ENCODE assay signal across 18 cellular contexts in the genomic region with DNA sequence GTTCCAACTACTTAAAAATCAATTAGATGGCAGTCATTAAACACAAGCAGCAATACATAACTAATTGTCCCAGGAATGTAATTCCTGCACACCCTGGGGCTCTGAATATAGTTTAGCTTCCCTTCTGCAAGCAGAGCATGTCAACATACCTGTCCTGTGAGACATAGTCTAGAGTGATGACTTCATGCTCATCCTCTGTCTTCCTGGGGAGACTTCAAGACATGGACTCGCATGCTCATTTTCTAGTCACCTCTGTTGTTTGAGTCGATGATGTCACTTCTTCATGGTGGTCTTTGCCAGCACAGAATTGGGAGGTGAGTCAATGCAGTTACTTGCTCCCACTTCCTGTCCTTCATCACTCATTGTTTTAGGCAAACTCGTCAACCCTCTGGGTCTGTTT. TPM values are rescaled to one million over a fixed set of nuclear protein-coding genes. Genes with fewer than 3 reads are reported as not detected.
DNase-seq lines count a peak whose midpoint lies in the region; ATAC-seq, FAIRE-seq and TF ChIP-seq lines count a peak whose summit lies in the region.
"Had no signal": no experiment of that assay in that cellular context is flagged by ENCODE, and none has a peak within 500 bp of the region (broad histone marks: within the 10 kb centered on the region; RNA-seq: fewer than 3 reads in every experiment).

No MANE protein-coding gene starts in this region.

- H3K36me3 ChIP-seq in effector memory CD4-positive, alpha-beta T cell (ENCODE audit: control insufficient read depth, insufficient read depth, low read length): no peaks in the 10 kb centered on the region
- H3K36me3 ChIP-seq: lower lobe of right lung, upper lobe of right lung had no signal

- ATAC-seq in A549 (peak; percentile 79 to 80), left ventricle myocardium superior (no peak), GM21526 (IDR thresholded peaks at IDR 0.05; ENCODE audit: low FRiP score, unreplicated experiment) (no peak)
- ATAC-seq: heart left ventricle, lower lobe of right lung, upper lobe of right lung had no signal

- H3K4me3 Mint-ChIP-seq in HFFc6: peak overlapping the region; percentile 17
- H3K4me3 Mint-ChIP-seq in activated naive CD4-positive, alpha-beta T cell treated with anti-CD3 and anti-CD28 coated beads, Interleukin-2, amount 10 ng/mL, durations not matched to agents 7 days and 5 days: no peak overlapping the region
- H3K4me3 Mint-ChIP-seq: activated naive CD8-positive, alpha-beta T cell treated with anti-CD3 and anti-CD28 coated beads for 36 hours; B cell had no signal

- DNase-seq in A549 (ENCODE audit: low read depth in 1 of 2, low spot score in 1 of 2) (peak in 1 of 2 experiments; percentile 71), HFFc6 (peak; percentile 88), amniotic epithelial cell (ENCODE audit: low read depth) (peak; percentile 59), glomerular visceral epithelial cell (ENCODE audit: extremely low spot score) (peak; percentile 93), left ventricle myocardium superior (no peak)
- no peak for DNase-seq in effector memory CD4-positive, alpha-beta T cell
- no peak for DNase-seq in activated naive CD4-positive, alpha-beta T cell treated with anti-CD3 and anti-CD28 coated beads, Interleukin-2, amount 10 ng/mL, durations not matched to agents 7 days and 5 days
- DNase-seq: activated naive CD8-positive, alpha-beta T cell treated with anti-CD3 and anti-CD28 coated beads for 36 hours; heart left ventricle; Karpas-422; lower lobe of right lung; occipital lobe; T-helper 2 cell; upper lobe of right lung had no signal

- TF ChIP-seq RAD21 in A549 (conservative IDR thresholded peaks at IDR 0.05 in 1 of 2, IDR thresholded peaks at IDR 0.05 in 1 of 2): no peak

- no peak overlapping the region for H3K4me3 ChIP-seq in A549
- no peak overlapping the region for H3K4me3 ChIP-seq in effector memory CD4-positive, alpha-beta T cell (ENCODE audit: insufficient read depth, low read depth, low read length, poor library complexity, severe bottlenecking)
- H3K4me3 ChIP-seq: heart left ventricle, lower lobe of right lung, upper lobe of right lung had no signal

- H3K27ac Mint-ChIP-seq in HFFc6: peak overlapping the region; percentile 61
- no peak overlapping the region for H3K27ac Mint-ChIP-seq in activated naive CD4-positive, alpha-beta T cell treated with anti-CD3 and anti-CD28 coated beads, Interleukin-2, amount 10 ng/mL, durations not matched to agents 7 days and 5 days
- H3K27ac Mint-ChIP-seq: activated naive CD8-positive, alpha-beta T cell treated with anti-CD3 and anti-CD28 coated beads for 36 hours; B cell had no signal

- no peaks in the 10 kb centered on the region for H3K27me3 ChIP-seq in effector memory CD4-positive, alpha-beta T cell (replicated peaks; ENCODE audit: control insufficient read depth, insufficient read depth, low read length, poor library complexity, severe bottlenecking)
- H3K27me3 ChIP-seq: heart left ventricle, upper lobe of right lung had no signal

- H3K27me3 Mint-ChIP-seq in HFFc6 (ENCODE audit: insufficient read depth): no peaks in the 10 kb centered on the region
- no peaks in the 10 kb centered on the region for H3K27me3 Mint-ChIP-seq in activated naive CD4-positive, alpha-beta T cell treated with anti-CD3 and anti-CD28 coated beads, Interleukin-2, amount 10 ng/mL, durations not matched to agents 7 days and 5 days
- H3K27me3 Mint-ChIP-seq: activated naive CD8-positive, alpha-beta T cell treated with anti-CD3 and anti-CD28 coated beads for 36 hours had no signal

- POLR2A ChIA-PET in A549 (lab: Yijun Ruan, JAX): no interaction called here

- H3K9me3 Mint-ChIP-seq in HFFc6: no peaks in the 10 kb centered on the region
- no peaks in the 10 kb centered on the region for H3K9me3 Mint-ChIP-seq in activated naive CD4-positive, alpha-beta T cell treated with anti-CD3 and anti-CD28 coated beads, Interleukin-2, amount 10 ng/mL, durations not matched to agents 7 days and 5 days

- peaks cover 21% of the 10 kb centered on the region for H3K36me3 Mint-ChIP-seq in HFFc6 (ENCODE audit: low read depth)
- H3K36me3 Mint-ChIP-seq in activated naive CD4-positive, alpha-beta T cell treated with anti-CD3 and anti-CD28 coated beads, Interleukin-2, amount 10 ng/mL, durations not matched to agents 7 days and 5 days: peaks cover 3% of the 10 kb centered on the region

- CTCF ChIA-PET in A549 (lab: Yijun Ruan, JAX): no interaction called here
- CTCF ChIA-PET in activated naive CD4-positive, alpha-beta T cell treated with anti-CD3 and anti-CD28 coated beads, Interleukin-2, amount 10 ng/mL, durations not matched to agents 7 days and 5 days (lab: Charles Lee): no interaction called here

- TF ChIP-seq EP300 in A549 (IDR thresholded peaks at IDR 0.05): peak in 1 of 2 experiments; percentile 14; a peak in 1 of 5 replicates

- peaks cover 38% of the 10 kb centered on the region for H3K4me1 Mint-ChIP-seq in HFFc6 (ENCODE audit: low read depth)
- H3K4me1 Mint-ChIP-seq in activated naive CD4-positive, alpha-beta T cell treated with anti-CD3 and anti-CD28 coated beads, Interleukin-2, amount 10 ng/mL, durations not matched to agents 7 days and 5 days: no peaks in the 10 kb centered on the region

- peak overlapping the region; percentile 47 for H3K4me2 ChIP-seq in A549

- TF ChIP-seq POLR2A in A549 (IDR thresholded peaks at IDR 0.05; ENCODE audit: low read length): no peak

- peaks cover 30% of the 10 kb centered on the region for H3K4me1 ChIP-seq in A549
- no peaks in the 10 kb centered on the region for H3K4me1 ChIP-seq in effector memory CD4-positive, alpha-beta T cell (ENCODE audit: control insufficient read depth, insufficient read depth, low read length, poor library complexity, severe bottlenecking)
- H3K4me1 ChIP-seq: lower lobe of right lung, upper lobe of right lung had no signal

- H3K27ac ChIP-seq in A549: peak overlapping the region in 1 of 2 experiments; percentile 46; a peak in 4 of 6 replicates
- H3K27ac ChIP-seq in effector memory CD4-positive, alpha-beta T cell (ENCODE audit: insufficient read depth, low read length, poor library complexity, severe bottlenecking): no peak overlapping the region
- H3K27ac ChIP-seq: heart left ventricle, lower lobe of right lung, upper lobe of right lung had no signal

- WGBS in A549 (ENCODE audit: missing lambda C conversion rate): 25% methylated on average over 3 of the region's 3 CpGs

- FAIRE-seq in A549 (lab: Jason Lieb, UNC): no peak

- intact Hi-C loops in left ventricle myocardium superior (cut with micrococcal nuclease): no loop called here

- TF ChIP-seq CTCF in A549 (IDR thresholded peaks at IDR 0.05) (no peak), HFFc6 (IDR thresholded peaks at IDR 0.05) (no peak)

- H3K9me3 ChIP-seq in A549: no peaks in the 10 kb centered on the region
- H3K9me3 ChIP-seq in effector memory CD4-positive, alpha-beta T cell (ENCODE audit: control insufficient read depth, low read length): no peaks in the 10 kb centered on the region
- H3K9me3 ChIP-seq: heart left ventricle, lower lobe of right lung, upper lobe of right lung had no signal

TF ChIP-seq in A549, 52 proteins besides CTCF, POLR2A, EP300 and RAD21:
- peak; percentile 14; the same call in 1 of the 2 replicates for TF ChIP-seq FOSL2 (IDR thresholded peaks at IDR 0.05)
- peak; percentile 66 for TF ChIP-seq FOSL2 (CRISPR knock-in tag; IDR thresholded peaks at IDR 0.05)
- peak; percentile 54 for TF ChIP-seq JUNB (IDR thresholded peaks at IDR 0.05)
- TF ChIP-seq, protein P1, sequence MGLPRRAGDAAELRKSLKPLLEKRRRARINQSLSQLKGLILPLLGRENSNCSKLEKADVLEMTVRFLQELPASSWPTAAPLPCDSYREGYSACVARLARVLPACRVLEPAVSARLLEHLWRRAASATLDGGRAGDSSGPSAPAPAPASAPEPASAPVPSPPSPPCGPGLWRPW (IDR thresholded peaks at IDR 0.05): no peak
TF ChIP-seq in A549: peak in this region for 2.

RNA-seq across cellular contexts. Expression of a gene that starts 15.8 kb away (rescaled TPM):
- 10.3 and 11.5 TPM in 2 replicates for polyA plus RNA-seq in A549 (2011; rRNA removed)
- 3.3 and 3.8 TPM in 2 replicates for polyA plus RNA-seq in A549 (2012; cell fraction: cytosol; rRNA removed)
- 3.2 and 9.3 TPM in 2 replicates for polyA plus RNA-seq in A549 (2012; cell fraction: nucleus; rRNA removed)
- 7.0 to 7.7 TPM (median 7.5 TPM) in 3 replicates for polyA plus RNA-seq in A549 (2017; fragmentation: RNase III; extraction: RNeasy Plus Mini Kit Qiagen cat#74134 plus additional on column Dnase treatment)
- polyA minus RNA-seq in A549 (2011; rRNA and poly(A)+ RNA removed): 11.5 and 14.5 TPM in 2 replicates
- 10 to 100 TPM in 5 of 6 experiments, 1 to 10 TPM in 1; 9.7 to 11.6 (median 10.7) TPM for total RNA-seq in HFFc6 (2021; fragmentation: NEBNext Ultra II Directional; extraction: Animal tissue kit (Norgen Biotek cat#: 25700))
- total RNA-seq in left ventricle myocardium superior: 1.7 TPM
- total RNA-seq: G401 had no signal

RNA-seq across cellular contexts. Expression of a gene that starts 31.1 kb away (rescaled TPM):
- polyA plus RNA-seq in A549 (2011; rRNA removed) (not detected in 2 replicates), A549 (2017; fragmentation: RNase III; extraction: RNeasy Plus Mini Kit Qiagen cat#74134 plus additional on column Dnase treatment) (not detected in 3 replicates)
- polyA plus RNA-seq in A549 (2012; cell fraction: cytosol; rRNA removed): not detected in 2 replicates
- polyA plus RNA-seq in A549 (2012; cell fraction: nucleus; rRNA removed): not detected in 2 replicates
- polyA minus RNA-seq in A549 (2011; rRNA and poly(A)+ RNA removed): not detected in 2 replicates
- not detected for total RNA-seq in HFFc6 (2021; fragmentation: NEBNext Ultra II Directional; extraction: Animal tissue kit (Norgen Biotek cat#: 25700))
- not detected for total RNA-seq in left ventricle myocardium superior
- total RNA-seq: dermis microvascular lymphatic vessel endothelial cell, G401, occipital lobe had no signal

Comparison
In these comparisons a context has a peak if more than half of its experiments do, and no peak if none do; other contexts are left out.
1. ATAC-seq: peak in A549 (2 of 2); none in left ventricle myocardium superior (single experiment) and GM21526 (single experiment).
2. DNase-seq: peak in HFFc6 (single experiment), amniotic epithelial cell (single experiment) and glomerular visceral epithelial cell (single experiment); none in effector memory CD4-positive, alpha-beta T cell (0 of 3), activated naive CD4-positive, alpha-beta T cell treated with anti-CD3 and anti-CD28 coated beads, Interleukin-2, amount 10 ng/mL, durations not matched to agents 7 days and 5 days (single experiment) and left ventricle myocardium superior (single experiment).